16 cellular contexts compared by ENCODE assay signal in the genomic region with DNA sequence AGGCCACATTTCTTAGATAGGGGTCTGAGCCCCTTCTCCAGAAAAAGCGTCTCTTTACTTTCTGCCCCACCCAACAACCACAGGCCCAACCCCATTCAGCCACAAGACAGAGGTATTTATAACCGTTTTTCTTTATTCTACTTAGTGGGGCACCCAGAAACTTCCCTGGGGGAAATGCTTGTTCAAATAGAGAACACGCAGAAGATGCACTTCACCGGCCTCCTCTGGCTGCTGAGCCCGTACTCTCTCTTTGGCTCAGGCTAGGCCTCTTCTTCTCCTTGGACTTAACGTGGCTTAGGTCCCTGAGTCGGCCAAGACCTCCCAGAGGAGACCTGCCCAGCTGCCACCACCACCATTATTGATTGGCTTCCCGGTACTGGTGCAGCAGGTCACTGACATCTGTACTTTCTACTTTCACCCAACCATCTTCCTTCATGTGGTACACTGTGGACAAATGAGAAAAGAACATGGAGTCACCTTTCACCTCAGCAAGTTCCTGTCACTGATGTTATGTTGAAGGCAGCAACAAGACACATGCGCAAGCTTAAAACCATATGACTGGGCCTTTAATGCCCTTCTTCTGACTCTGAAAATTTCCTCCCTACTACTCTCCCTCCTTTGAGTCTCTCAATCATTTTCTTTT. TPM values are rescaled to one million over a fixed set of nuclear protein-coding genes. Genes with fewer than 3 reads are reported as not detected.
DNase-seq lines count a peak whose midpoint lies in the region; ATAC-seq, FAIRE-seq and TF ChIP-seq lines count a peak whose summit lies in the region.
"Had no signal": no experiment of that assay in that cellular context is flagged by ENCODE, and none has a peak within 500 bp of the region (broad histone marks: within the 10 kb centered on the region; RNA-seq: fewer than 3 reads in every experiment).

No MANE protein-coding gene starts in this region.

- intact Hi-C loops in activated CD4-positive, alpha-beta T cell treated with anti-CD3 and anti-CD28 coated beads, Interleukin-2, amount 10 ng/mL, durations not matched to agents 24 days and 14 days (cut with micrococcal nuclease): loop anchor here (5.0 to 10.0 kb wide), 3 partner anchors 434 to 713 kb away; a partner anchor contains a TSS
- intact Hi-C loops in GM12878 (cut with micrococcal nuclease; ENCODE audit: unreplicated experiment): loop anchor here (5.0 kb wide), 1 partner anchor 132 kb away; no protein-coding TSS in a partner anchor
- intact Hi-C loops in Right ventricle myocardium inferior (cut with DNase I): no loop called here

- in situ Hi-C loops in GM12878 (cut with MboI): no loop called here

- no peak for TF ChIP-seq RAD21 in GM12878 (IDR thresholded peaks at IDR 0.05; ENCODE audit: insufficient read depth, low read depth, low read length)

- TF ChIP-seq CTCF in Loucy (conservative IDR thresholded peaks at IDR 0.05; ENCODE audit: low read length) (no peak), GM12878 (IDR thresholded peaks at IDR 0.05 in 2 of 3, conservative IDR thresholded peaks at IDR 0.05 in 1 of 3; ENCODE audit: control insufficient read depth in 2 of 3, extremely low read depth in 1 of 3, insufficient read depth in 1 of 3, low read depth in 3 of 3, low read length in 3 of 3) (no peak), nephron progenitor cell (IDR thresholded peaks at IDR 0.05) (no peak), osteoblast (IDR thresholded peaks at IDR 0.05; ENCODE audit: extremely low read depth, low read depth, low read length) (no peak)

- H3K79me2 ChIP-seq in Loucy (ENCODE audit: insufficient read depth, low read length) (peaks cover 76% of the 10 kb centered on the region), GM12878 (ENCODE audit: control insufficient read depth, insufficient read depth, low read length) (peaks cover 71% of the 10 kb centered on the region), osteoblast (ENCODE audit: insufficient read depth, low read length) (peaks cover 28% of the 10 kb centered on the region)

- H3K27ac ChIP-seq in GM12878 (ENCODE audit: control insufficient read depth, insufficient read depth) (peak overlapping the region; percentile 68), osteoblast (ENCODE audit: low read depth, low read length) (no peak overlapping the region)
- H3K27ac ChIP-seq: lower lobe of right lung, SK-N-MC had no signal

- TF ChIP-seq EP300 in GM12878 (IDR thresholded peaks at IDR 0.05; ENCODE audit: borderline replicate concordance in 1 of 2, control insufficient read depth in 1 of 2, low read depth in 2 of 2, low read length in 2 of 2): no peak

- peaks cover 19% of the 10 kb centered on the region for H3K36me3 ChIP-seq in Loucy (ENCODE audit: insufficient read depth, low read length)
- peaks cover 2 to 29% of the 10 kb centered on the region in 2 experiments; a peak in 3 of 4 replicates for H3K36me3 ChIP-seq in GM12878 (ENCODE audit: control insufficient read depth in 2 of 2, insufficient read depth in 2 of 2, low read length in 1 of 2)
- peaks cover 23% of the 10 kb centered on the region for H3K36me3 ChIP-seq in osteoblast (ENCODE audit: insufficient read depth, low read length)

- peaks cover 61% of the 10 kb centered on the region for H3K4me1 Mint-ChIP-seq in activated CD4-positive, alpha-beta T cell treated with anti-CD3 and anti-CD28 coated beads, Interleukin-2, amount 10 ng/mL, durations not matched to agents 24 days and 14 days
- H3K4me1 Mint-ChIP-seq in stimulated activated memory B cell treated with anti-CD40 and anti-IgM and Interleukin-4, amounts not matched to agents 10 μg/mL and 1 μg/mL and 100 μg/mL, for 72 hours: peaks cover 64% of the 10 kb centered on the region
- H3K4me1 Mint-ChIP-seq in nephron progenitor cell: peaks cover 26% of the 10 kb centered on the region

- peak overlapping the region; percentile 99 for H3K4me2 ChIP-seq in Loucy (ENCODE audit: low read depth, low read length, poor library complexity, severe bottlenecking)
- peak overlapping the region; percentile 99 for H3K4me2 ChIP-seq in GM12878 (ENCODE audit: control insufficient read depth, insufficient read depth)
- H3K4me2 ChIP-seq in osteoblast (ENCODE audit: insufficient read depth, low read length): no peak overlapping the region

- WGBS in GM12878 (ENCODE audit: insufficient coverage, insufficient replicate concordance, low lambda C conversion rate, missing lambda C conversion rate): under 1% methylated on average over 9 of the region's 9 CpGs

- SMC1A ChIA-PET in GM12878 (lab: Charles Lee; ENCODE audit: uncharacterized antibody, unreplicated experiment): interaction anchor here (1.4 to 6.8 kb wide), 8 partner anchors 15 to 401 kb away, joined by 3 to 226 read pairs (median 16); a partner anchor contains a TSS

- H3K36me3 Mint-ChIP-seq in activated CD4-positive, alpha-beta T cell treated with anti-CD3 and anti-CD28 coated beads, Interleukin-2, amount 10 ng/mL, durations not matched to agents 24 days and 14 days (ENCODE audit: low read depth): peaks cover 79% of the 10 kb centered on the region
- peaks cover 68% of the 10 kb centered on the region for H3K36me3 Mint-ChIP-seq in stimulated activated memory B cell treated with anti-CD40 and anti-IgM and Interleukin-4, amounts not matched to agents 10 μg/mL and 1 μg/mL and 100 μg/mL, for 72 hours
- no peaks in the 10 kb centered on the region for H3K36me3 Mint-ChIP-seq in nephron progenitor cell (ENCODE audit: low read depth)

- H3K4me3 ChIP-seq in Loucy (ENCODE audit: low read length, poor library complexity, severe bottlenecking): peak overlapping the region; percentile 97
- H3K4me3 ChIP-seq in GM12878: peak overlapping the region; percentile 96
- no peak overlapping the region for H3K4me3 ChIP-seq in osteoblast (ENCODE audit: insufficient read depth, low read length)
- H3K4me3 ChIP-seq: heart left ventricle, lower lobe of right lung, SK-N-MC had no signal

- H3K9ac ChIP-seq in Loucy (ENCODE audit: low read depth, low read length, poor library complexity, severe bottlenecking): peak overlapping the region; percentile 100
- peak overlapping the region; percentile 17; the same call in 1 of the 2 replicates for H3K9ac ChIP-seq in GM12878 (ENCODE audit: control insufficient read depth, insufficient read depth, low read length)

- POLR2A ChIA-PET in GM12878 (lab: Charles Lee): interaction anchor here (1.7 to 10.5 kb wide), 5 partner anchors 16 to 131 kb away, joined by 5 to 357 read pairs (median 15); a partner anchor contains a TSS

- peaks cover 12% of the 10 kb centered on the region; the same call in 1 of the 2 replicates for H3F3A ChIP-seq in Loucy (ENCODE audit: low read depth)

- H2AFZ ChIP-seq in Loucy (ENCODE audit: low read length): no peak overlapping the region
- H2AFZ ChIP-seq in GM12878 (ENCODE audit: control insufficient read depth, low read depth, low read length): no peak overlapping the region
- H2AFZ ChIP-seq in osteoblast (ENCODE audit: low read length): no peak overlapping the region

- H3K9me3 Mint-ChIP-seq in activated CD4-positive, alpha-beta T cell treated with anti-CD3 and anti-CD28 coated beads, Interleukin-2, amount 10 ng/mL, durations not matched to agents 24 days and 14 days: no peaks in the 10 kb centered on the region
- no peaks in the 10 kb centered on the region for H3K9me3 Mint-ChIP-seq in stimulated activated memory B cell treated with anti-CD40 and anti-IgM and Interleukin-4, amounts not matched to agents 10 μg/mL and 1 μg/mL and 100 μg/mL, for 72 hours
- H3K9me3 Mint-ChIP-seq in nephron progenitor cell: peaks cover 3% of the 10 kb centered on the region

- TF ChIP-seq POLR2A in GM12878 (IDR thresholded peaks at IDR 0.05; ENCODE audit: low read depth, low read length): peak; percentile 40; the same call in 1 of the 2 replicates

- H3K9me2 ChIP-seq in Loucy (replicated peaks; ENCODE audit: low read depth, low read length): no peaks in the 10 kb centered on the region

- CTCF ChIA-PET in GM12878 (lab: Yijun Ruan, JAX): interaction anchor here (0.7 to 10.7 kb wide), 8 partner anchors 10 to 144 kb away, joined by 3 to 311 read pairs (median 8); a partner anchor contains a TSS

- peaks cover 70% of the 10 kb centered on the region for H3K4me1 ChIP-seq in Loucy (ENCODE audit: insufficient read depth, low read length, poor library complexity, severe bottlenecking)
- peaks cover 54% of the 10 kb centered on the region for H3K4me1 ChIP-seq in GM12878 (ENCODE audit: control insufficient read depth, insufficient read depth, low read length)
- H3K4me1 ChIP-seq in osteoblast (ENCODE audit: insufficient read depth, low read length): peaks cover 21% of the 10 kb centered on the region

- H3K27ac Mint-ChIP-seq in activated CD4-positive, alpha-beta T cell treated with anti-CD3 and anti-CD28 coated beads, Interleukin-2, amount 10 ng/mL, durations not matched to agents 24 days and 14 days: peak overlapping the region; percentile 99
- peak overlapping the region; percentile 100 for H3K27ac Mint-ChIP-seq in stimulated activated memory B cell treated with anti-CD40 and anti-IgM and Interleukin-4, amounts not matched to agents 10 μg/mL and 1 μg/mL and 100 μg/mL, for 72 hours
- no peak overlapping the region for H3K27ac Mint-ChIP-seq in nephron progenitor cell

- RAD21 ChIA-PET in GM12878 (lab: Charles Lee; ENCODE audit: unreplicated experiment): interaction anchor here (2.9 to 10.5 kb wide), 3 partner anchors 16 to 144 kb away, joined by 25 to 269 read pairs (median 236); a partner anchor contains a TSS

- H4K20me1 ChIP-seq in Loucy (ENCODE audit: insufficient read depth, low read length, poor library complexity, severe bottlenecking): peaks cover 17% of the 10 kb centered on the region
- no peaks in the 10 kb centered on the region for H4K20me1 ChIP-seq in GM12878 (ENCODE audit: control insufficient read depth, insufficient read depth)
- H4K20me1 ChIP-seq in osteoblast (ENCODE audit: insufficient read depth, low read length): no peaks in the 10 kb centered on the region

- no peaks in the 10 kb centered on the region for H3K27me3 Mint-ChIP-seq in activated CD4-positive, alpha-beta T cell treated with anti-CD3 and anti-CD28 coated beads, Interleukin-2, amount 10 ng/mL, durations not matched to agents 24 days and 14 days
- H3K27me3 Mint-ChIP-seq in stimulated activated memory B cell treated with anti-CD40 and anti-IgM and Interleukin-4, amounts not matched to agents 10 μg/mL and 1 μg/mL and 100 μg/mL, for 72 hours: no peaks in the 10 kb centered on the region
- H3K27me3 Mint-ChIP-seq in nephron progenitor cell (ENCODE audit: low read depth, poor library complexity): peaks cover 93% of the 10 kb centered on the region

- BruUV-seq in GM12878 (replicated peaks; lab: Mats Ljungman, UMichigan): no TSS peak

- peaks cover 11% of the 10 kb centered on the region for H3K27me3 ChIP-seq in Loucy (ENCODE audit: insufficient read depth, low read length, poor library complexity, severe bottlenecking)
- no peaks in the 10 kb centered on the region for H3K27me3 ChIP-seq in GM12878 (replicated peaks in 1 of 2; ENCODE audit: control insufficient read depth in 2 of 2, insufficient read depth in 2 of 2, low read length in 1 of 2)
- H3K27me3 ChIP-seq in osteoblast (ENCODE audit: insufficient read depth, low read length): no peaks in the 10 kb centered on the region
- H3K27me3 ChIP-seq: heart left ventricle had no signal

- ATAC-seq in GM12878 (peak; percentile 0), Right ventricle myocardium inferior (no peak)
- ATAC-seq in stimulated activated memory B cell treated with anti-CD40 and anti-IgM and Interleukin-4, amounts not matched to agents 10 μg/mL and 1 μg/mL and 100 μg/mL, for 72 hours: no peak
- ATAC-seq: heart left ventricle, lower lobe of right lung had no signal

- peak overlapping the region; percentile 99 for H3K4me3 Mint-ChIP-seq in activated CD4-positive, alpha-beta T cell treated with anti-CD3 and anti-CD28 coated beads, Interleukin-2, amount 10 ng/mL, durations not matched to agents 24 days and 14 days
- peak overlapping the region; percentile 54 for H3K4me3 Mint-ChIP-seq in stimulated activated memory B cell treated with anti-CD40 and anti-IgM and Interleukin-4, amounts not matched to agents 10 μg/mL and 1 μg/mL and 100 μg/mL, for 72 hours
- H3K4me3 Mint-ChIP-seq in nephron progenitor cell: no peak overlapping the region

- peak; percentile 79 for DNase-seq in activated CD4-positive, alpha-beta T cell treated with anti-CD3 and anti-CD28 coated beads, Interleukin-2, amount 10 ng/mL, durations not matched to agents 24 days and 14 days
- DNase-seq in activated CD4-positive, alpha-beta T cell treated with anti-CD3 and anti-CD28 coated beads, Interleukin-2, amount 50 U/mL, for 4 hours: no peak
- DNase-seq in GM12878 (ENCODE audit: low read depth, low spot score) (no peak), nephron progenitor cell (no peak), osteoblast (ENCODE audit: insufficient read length, low spot score, missing footprints) (no peak), Right ventricle myocardium inferior (ENCODE audit: missing footprints) (no peak)
- DNase-seq: DMS53; lower lobe of right lung; NCI-H774; stimulated activated CD4-positive, alpha-beta T cell treated with anti-CD3 and anti-CD28 coated beads, Interleukin-4, amount 100 ng/mL, for 24 hours had no signal

- H3K9me3 ChIP-seq in Loucy (ENCODE audit: insufficient read depth, low read depth, low read length) (no peaks in the 10 kb centered on the region), GM12878 (replicated peaks; ENCODE audit: control insufficient read depth, insufficient read depth, low read length) (no peaks in the 10 kb centered on the region), osteoblast (ENCODE audit: low read depth, low read length) (no peaks in the 10 kb centered on the region)
- H3K9me3 ChIP-seq: heart left ventricle, lower lobe of right lung had no signal

- peak; percentile 88 for FAIRE-seq in GM12878 (lab: Jason Lieb, UNC)
- FAIRE-seq: A204.1, endometrium had no signal

RNA-seq across cellular contexts. Expression of a gene that starts 2.2 kb away (rescaled TPM):
- 152 and 163 TPM in 2 replicates for total RNA-seq in activated CD4-positive, alpha-beta T cell treated with anti-CD3 and anti-CD28 coated beads, Interleukin-2, amount 10 ng/mL, durations not matched to agents 24 days and 14 days
- total RNA-seq in GM12878 (2013; cell fraction: nucleolus; rRNA removed): 57.5 and 70.6 TPM in 2 replicates
- total RNA-seq in GM12878 (2014; rRNA removed): 58.1 and 60.3 TPM in 2 replicates
- total RNA-seq in GM12878 (2014; rRNA removed; fragmentation: Illumina TruSeq; extraction: Trizol): 31.9 and 37.2 TPM in 2 replicates
- total RNA-seq in GM12878 (2021): 77.2 and 87.3 TPM in 2 replicates
- polyA plus RNA-seq in GM12878 (2011; ENCODE audit: low read depth): 17.3 TPM
- 25.5 and 38.8 TPM in 2 replicates for polyA plus RNA-seq in GM12878 (2011; rRNA removed)
- polyA plus RNA-seq in GM12878 (2011; cell fraction: cytosol; rRNA removed): 34.8 and 37.7 TPM in 2 replicates
- 129 and 147 TPM in 2 replicates for polyA plus RNA-seq in GM12878 (2011; cell fraction: nucleus; rRNA removed)
- polyA plus RNA-seq in GM12878 (2012): 31.6 and 38.9 TPM in 2 replicates
- 45.7 and 47.7 TPM in 2 replicates for polyA plus RNA-seq in GM12878 (2014; fragmentation: Illumina TruSeq; extraction: Trizol)
- 1 to 10 TPM; 5.3 to 6.7 TPM for polyA plus RNA-seq in GM12878 (2014; fragmentation: Nextera tagmentation; extraction: Ambion mirVana)
- 49.6 and 71.6 TPM in 2 replicates for polyA plus RNA-seq in GM12878 (2014; rRNA removed)
- polyA plus RNA-seq in GM12878 (2016; fragmentation: Nextera tagmentation; extraction: Ambion mirVana): 1 to 10 TPM; 8.3 to 9.0 TPM
- polyA minus RNA-seq in GM12878 (2011; rRNA and poly(A)+ RNA removed): 36.8 and 38.2 TPM in 2 replicates
- polyA minus RNA-seq in GM12878 (2011; cell fraction: cytosol; rRNA and poly(A)+ RNA removed): 9.1 and 12.2 TPM in 2 replicates
- polyA minus RNA-seq in GM12878 (2011; cell fraction: nucleus; rRNA and poly(A)+ RNA removed): 32.5 and 50.3 TPM in 2 replicates
- 12.4 and 20.6 TPM in 2 replicates for total RNA-seq in osteoblast
- 19.3 TPM for total RNA-seq in Right ventricle myocardium inferior

RNA-seq across cellular contexts. Expression of a gene that starts 3.1 kb away (rescaled TPM):
- 342 and 353 TPM in 2 replicates for total RNA-seq in activated CD4-positive, alpha-beta T cell treated with anti-CD3 and anti-CD28 coated beads, Interleukin-2, amount 10 ng/mL, durations not matched to agents 24 days and 14 days
- total RNA-seq in GM12878 (2013; cell fraction: nucleolus; rRNA removed): 49.6 and 50.1 TPM in 2 replicates
- total RNA-seq in GM12878 (2014; rRNA removed) (386 and 388 TPM in 2 replicates), GM12878 (2014; rRNA removed; fragmentation: Illumina TruSeq; extraction: Trizol) (311 and 327 TPM in 2 replicates), GM12878 (2021) (366 TPM in 2 replicates), osteoblast (67.3 and 83.4 TPM in 2 replicates), Right ventricle myocardium inferior (19.6 TPM)
- 129 TPM for polyA plus RNA-seq in GM12878 (2011; ENCODE audit: low read depth)
- polyA plus RNA-seq in GM12878 (2011; rRNA removed) (321 and 384 TPM in 2 replicates), GM12878 (2014; fragmentation: Illumina TruSeq; extraction: Trizol) (272 and 304 TPM in 2 replicates), GM12878 (2014; fragmentation: Nextera tagmentation; extraction: Ambion mirVana) (100 to 1,000 TPM; 353 to 557 TPM), GM12878 (2014; rRNA removed) (374 and 411 TPM in 2 replicates), GM12878 (2016; fragmentation: Nextera tagmentation; extraction: Ambion mirVana) (100 to 1,000 TPM; 495 to 538 TPM)
- 482 and 548 TPM in 2 replicates for polyA plus RNA-seq in GM12878 (2011; cell fraction: cytosol; rRNA removed)
- polyA plus RNA-seq in GM12878 (2011; cell fraction: nucleus; rRNA removed): 310 and 330 TPM in 2 replicates
- polyA plus RNA-seq in GM12878 (2012): 201 TPM in 2 replicates
- polyA minus RNA-seq in GM12878 (2011; rRNA and poly(A)+ RNA removed): 253 and 255 TPM in 2 replicates
- polyA minus RNA-seq in GM12878 (2011; cell fraction: cytosol; rRNA and poly(A)+ RNA removed): 49.0 and 55.5 TPM in 2 replicates
- 48.2 and 65.3 TPM in 2 replicates for polyA minus RNA-seq in GM12878 (2011; cell fraction: nucleus; rRNA and poly(A)+ RNA removed)

RNA-seq across cellular contexts. Expression of a gene that starts 12.8 kb away (rescaled TPM):
- 275 and 283 TPM in 2 replicates for total RNA-seq in activated CD4-positive, alpha-beta T cell treated with anti-CD3 and anti-CD28 coated beads, Interleukin-2, amount 10 ng/mL, durations not matched to agents 24 days and 14 days
- total RNA-seq in GM12878 (2013; cell fraction: nucleolus; rRNA removed): 96.1 and 104 TPM in 2 replicates
- total RNA-seq in GM12878 (2014; rRNA removed) (179 and 183 TPM in 2 replicates), GM12878 (2014; rRNA removed; fragmentation: Illumina TruSeq; extraction: Trizol) (103 and 108 TPM in 2 replicates), GM12878 (2021) (177 and 194 TPM in 2 replicates), osteoblast (42.3 and 43.6 TPM in 2 replicates), Right ventricle myocardium inferior (19.1 TPM)
- 87.7 TPM for polyA plus RNA-seq in GM12878 (2011; ENCODE audit: low read depth)
- polyA plus RNA-seq in GM12878 (2011; rRNA removed) (136 and 198 TPM in 2 replicates), GM12878 (2014; fragmentation: Illumina TruSeq; extraction: Trizol) (107 and 126 TPM in 2 replicates), GM12878 (2014; fragmentation: Nextera tagmentation; extraction: Ambion mirVana) (10 to 100 TPM; 33.4 to 60.0 TPM), GM12878 (2014; rRNA removed) (160 and 161 TPM in 2 replicates), GM12878 (2016; fragmentation: Nextera tagmentation; extraction: Ambion mirVana) (100 to 1,000 TPM; 230 to 249 TPM)
- 194 and 208 TPM in 2 replicates for polyA plus RNA-seq in GM12878 (2011; cell fraction: cytosol; rRNA removed)
- polyA plus RNA-seq in GM12878 (2011; cell fraction: nucleus; rRNA removed): 238 and 367 TPM in 2 replicates
- 170 and 179 TPM in 2 replicates for polyA plus RNA-seq in GM12878 (2012)
- polyA minus RNA-seq in GM12878 (2011; rRNA and poly(A)+ RNA removed): 154 and 194 TPM in 2 replicates
- polyA minus RNA-seq in GM12878 (2011; cell fraction: cytosol; rRNA and poly(A)+ RNA removed): 60.6 and 63.3 TPM in 2 replicates
- 62.0 and 67.4 TPM in 2 replicates for polyA minus RNA-seq in GM12878 (2011; cell fraction: nucleus; rRNA and poly(A)+ RNA removed)

RNA-seq across cellular contexts. Expression of a gene that starts 13.3 kb away (rescaled TPM):
- total RNA-seq in activated CD4-positive, alpha-beta T cell treated with anti-CD3 and anti-CD28 coated beads, Interleukin-2, amount 10 ng/mL, durations not matched to agents 24 days and 14 days: 249 and 257 TPM in 2 replicates
- total RNA-seq in GM12878 (2013; cell fraction: nucleolus; rRNA removed): 21.6 and 24.8 TPM in 2 replicates
- total RNA-seq in GM12878 (2014; rRNA removed) (251 and 255 TPM in 2 replicates), GM12878 (2014; rRNA removed; fragmentation: Illumina TruSeq; extraction: Trizol) (167 and 171 TPM in 2 replicates), GM12878 (2021) (237 and 271 TPM in 2 replicates), osteoblast (20.3 and 29.8 TPM in 2 replicates), Right ventricle myocardium inferior (13.4 TPM)
- polyA plus RNA-seq in GM12878 (2011; ENCODE audit: low read depth): 109 TPM
- polyA plus RNA-seq in GM12878 (2011; rRNA removed) (253 and 359 TPM in 2 replicates), GM12878 (2014; fragmentation: Illumina TruSeq; extraction: Trizol) (86.8 and 181 TPM in 2 replicates), GM12878 (2014; fragmentation: Nextera tagmentation; extraction: Ambion mirVana) (100 to 1,000 TPM; 202 to 299 TPM), GM12878 (2014; rRNA removed) (341 and 375 TPM in 2 replicates), GM12878 (2016; fragmentation: Nextera tagmentation; extraction: Ambion mirVana) (100 to 1,000 TPM; 483 to 517 TPM)
- 446 and 599 TPM in 2 replicates for polyA plus RNA-seq in GM12878 (2011; cell fraction: cytosol; rRNA removed)
- 215 and 228 TPM in 2 replicates for polyA plus RNA-seq in GM12878 (2011; cell fraction: nucleus; rRNA removed)
- polyA plus RNA-seq in GM12878 (2012): 183 and 244 TPM in 2 replicates
- 185 and 260 TPM in 2 replicates for polyA minus RNA-seq in GM12878 (2011; rRNA and poly(A)+ RNA removed)
- polyA minus RNA-seq in GM12878 (2011; cell fraction: cytosol; rRNA and poly(A)+ RNA removed): 78.0 and 81.2 TPM in 2 replicates
- 34.8 and 51.7 TPM in 2 replicates for polyA minus RNA-seq in GM12878 (2011; cell fraction: nucleus; rRNA and poly(A)+ RNA removed)

RNA-seq across cellular contexts. Expression of a gene that starts 23.9 kb away (rescaled TPM):
- 2.8 and 4.2 TPM in 2 replicates for total RNA-seq in activated CD4-positive, alpha-beta T cell treated with anti-CD3 and anti-CD28 coated beads, Interleukin-2, amount 10 ng/mL, durations not matched to agents 24 days and 14 days
- total RNA-seq in GM12878 (2013; cell fraction: nucleolus; rRNA removed): 13.7 and 16.5 TPM in 2 replicates
- total RNA-seq in GM12878 (2014; rRNA removed) (38.4 and 43.5 TPM in 2 replicates), GM12878 (2014; rRNA removed; fragmentation: Illumina TruSeq; extraction: Trizol) (33.3 and 38.1 TPM in 2 replicates), GM12878 (2021) (30.3 and 31.5 TPM in 2 replicates), osteoblast (0.36 TPM in 1 of 2 replicates, not detected in the other), Right ventricle myocardium inferior (not detected)
- 62.1 TPM for polyA plus RNA-seq in GM12878 (2011; ENCODE audit: low read depth)
- polyA plus RNA-seq in GM12878 (2011; rRNA removed) (32.7 and 41.1 TPM in 2 replicates), GM12878 (2014; fragmentation: Illumina TruSeq; extraction: Trizol) (47.8 and 63.6 TPM in 2 replicates), GM12878 (2014; fragmentation: Nextera tagmentation; extraction: Ambion mirVana) (10 to 100 TPM; 75.6 to 79.1 TPM), GM12878 (2014; rRNA removed) (30.6 and 35.5 TPM in 2 replicates), GM12878 (2016; fragmentation: Nextera tagmentation; extraction: Ambion mirVana) (10 to 100 TPM; 27.4 to 29.6 TPM)
- 25.8 and 29.7 TPM in 2 replicates for polyA plus RNA-seq in GM12878 (2011; cell fraction: cytosol; rRNA removed)
- 55.6 and 69.1 TPM in 2 replicates for polyA plus RNA-seq in GM12878 (2011; cell fraction: nucleus; rRNA removed)
- polyA plus RNA-seq in GM12878 (2012): 50.2 and 60.2 TPM in 2 replicates
- 13.2 and 15.1 TPM in 2 replicates for polyA minus RNA-seq in GM12878 (2011; rRNA and poly(A)+ RNA removed)
- polyA minus RNA-seq in GM12878 (2011; cell fraction: cytosol; rRNA and poly(A)+ RNA removed): 1.5 and 3.5 TPM in 2 replicates
- polyA minus RNA-seq in GM12878 (2011; cell fraction: nucleus; rRNA and poly(A)+ RNA removed): 8.5 and 10.1 TPM in 2 replicates
